1 cellular context compared by ENCODE assay signal in the genomic region with DNA sequence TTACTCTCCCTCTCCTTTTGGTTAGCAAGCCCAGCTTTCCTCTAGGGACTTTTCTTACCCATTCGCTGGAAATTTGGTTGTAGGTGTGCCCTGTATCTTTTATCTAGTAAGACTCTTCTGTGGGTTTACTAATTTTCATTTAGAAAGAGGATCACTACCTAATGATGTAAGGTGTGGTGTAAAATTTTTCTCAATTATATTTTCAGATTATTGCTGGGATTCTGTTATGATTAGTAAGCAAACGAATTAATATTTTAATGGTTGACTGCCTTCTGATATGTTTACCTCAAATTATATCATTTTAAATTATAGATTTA.
TF ChIP-seq lines count a peak whose summit lies in the region.

No MANE protein-coding gene starts in this region.

TF ChIP-seq in GM23338, 12 proteins besides CTCF, POLR2A, EP300 and RAD21 (continued from another document):
- no peak for TF ChIP-seq POLR2AphosphoS5 (IDR thresholded peaks at IDR 0.05; ENCODE audit: low read depth)
- TF ChIP-seq JUNB (IDR thresholded peaks at IDR 0.05; ENCODE audit: unreplicated experiment): no peak
- no peak for TF ChIP-seq EZH2 (IDR thresholded peaks at IDR 0.05; ENCODE audit: low read depth, unreplicated experiment)
- TF ChIP-seq, protein P1, sequence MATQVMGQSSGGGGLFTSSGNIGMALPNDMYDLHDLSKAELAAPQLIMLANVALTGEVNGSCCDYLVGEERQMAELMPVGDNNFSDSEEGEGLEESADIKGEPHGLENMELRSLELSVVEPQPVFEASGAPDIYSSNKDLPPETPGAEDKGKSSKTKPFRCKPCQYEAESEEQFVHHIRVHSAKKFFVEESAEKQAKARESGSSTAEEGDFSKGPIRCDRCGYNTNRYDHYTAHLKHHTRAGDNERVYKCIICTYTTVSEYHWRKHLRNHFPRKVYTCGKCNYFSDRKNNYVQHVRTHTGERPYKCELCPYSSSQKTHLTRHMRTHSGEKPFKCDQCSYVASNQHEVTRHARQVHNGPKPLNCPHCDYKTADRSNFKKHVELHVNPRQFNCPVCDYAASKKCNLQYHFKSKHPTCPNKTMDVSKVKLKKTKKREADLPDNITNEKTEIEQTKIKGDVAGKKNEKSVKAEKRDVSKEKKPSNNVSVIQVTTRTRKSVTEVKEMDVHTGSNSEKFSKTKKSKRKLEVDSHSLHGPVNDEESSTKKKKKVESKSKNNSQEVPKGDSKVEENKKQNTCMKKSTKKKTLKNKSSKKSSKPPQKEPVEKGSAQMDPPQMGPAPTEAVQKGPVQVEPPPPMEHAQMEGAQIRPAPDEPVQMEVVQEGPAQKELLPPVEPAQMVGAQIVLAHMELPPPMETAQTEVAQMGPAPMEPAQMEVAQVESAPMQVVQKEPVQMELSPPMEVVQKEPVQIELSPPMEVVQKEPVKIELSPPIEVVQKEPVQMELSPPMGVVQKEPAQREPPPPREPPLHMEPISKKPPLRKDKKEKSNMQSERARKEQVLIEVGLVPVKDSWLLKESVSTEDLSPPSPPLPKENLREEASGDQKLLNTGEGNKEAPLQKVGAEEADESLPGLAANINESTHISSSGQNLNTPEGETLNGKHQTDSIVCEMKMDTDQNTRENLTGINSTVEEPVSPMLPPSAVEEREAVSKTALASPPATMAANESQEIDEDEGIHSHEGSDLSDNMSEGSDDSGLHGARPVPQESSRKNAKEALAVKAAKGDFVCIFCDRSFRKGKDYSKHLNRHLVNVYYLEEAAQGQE (IDR thresholded peaks at IDR 0.05; ENCODE audit: unreplicated experiment): no peak
- no peak for TF ChIP-seq EZH2phosphoT487 (IDR thresholded peaks at IDR 0.05; ENCODE audit: unreplicated experiment)
